7 cellular contexts compared by ENCODE assay signal in genomic region chr1:153610334-153611023, GRCh38. TPM values are rescaled to one million over a fixed set of nuclear protein-coding genes. Genes with fewer than 3 reads are reported as not detected.
DNase-seq lines count a peak whose midpoint lies in the region; ATAC-seq and TF ChIP-seq lines count a peak whose summit lies in the region.
"Had no signal": no experiment of that assay in that cellular context is flagged by ENCODE, and none has a peak within 500 bp of the region (broad histone marks: within the 10 kb centered on the region; RNA-seq: fewer than 3 reads in every experiment).

No MANE protein-coding gene starts in this region.

- H3K9ac ChIP-seq in skeletal muscle satellite cell (ENCODE audit: low read depth, low read length): peak overlapping the region; percentile 90

- DNase-seq in MG63 (peak; percentile 82), endothelial cell (ENCODE audit: low spot score) (no peak), NCI-H2196 (lab: John Stamatoyannopoulos, UW; ENCODE audit: unreplicated experiment) (no peak)
- no peak for DNase-seq in activated T-helper 2 cell treated with anti-CD3 and anti-CD28 coated beads, Interferon-gamma antibody, Interleukin-2, Interleukin-4, amounts not matched to agents 10 μg/mL and 5 μg/mL and 100 μg/mL, durations not matched to agents 14 hours and 24 hours and 36 hours (ENCODE audit: low spot score)
- DNase-seq: NCI-H774 had no signal

- no peaks in the 10 kb centered on the region for H3K27me3 ChIP-seq in MG63
- H3K27me3 ChIP-seq in skeletal muscle satellite cell (ENCODE audit: control insufficient read depth, insufficient read depth, low read length): no peaks in the 10 kb centered on the region

- peaks cover 56% of the 10 kb centered on the region for H3K4me1 Mint-ChIP-seq in endothelial cell (ENCODE audit: unreplicated experiment)
- H3K4me1 Mint-ChIP-seq in activated T-helper 2 cell treated with anti-CD3 and anti-CD28 coated beads, Interferon-gamma antibody, Interleukin-2, Interleukin-4, amounts not matched to agents 10 μg/mL and 5 μg/mL and 100 μg/mL, durations not matched to agents 14 hours and 24 hours and 36 hours (ENCODE audit: low read depth): no peaks in the 10 kb centered on the region

- peak overlapping the region; percentile 94 for H3K4me2 ChIP-seq in skeletal muscle satellite cell (ENCODE audit: low read length)

- intact Hi-C loops in activated T-helper 2 cell treated with anti-CD3 and anti-CD28 coated beads, Interferon-gamma antibody, Interleukin-2, Interleukin-4, amounts not matched to agents 10 μg/mL and 5 μg/mL and 100 μg/mL, durations not matched to agents 14 hours and 24 hours and 36 hours (cut with micrococcal nuclease): no loop called here

- H3K9me3 Mint-ChIP-seq in endothelial cell (ENCODE audit: unreplicated experiment): no peaks in the 10 kb centered on the region
- no peaks in the 10 kb centered on the region for H3K9me3 Mint-ChIP-seq in activated T-helper 2 cell treated with anti-CD3 and anti-CD28 coated beads, Interferon-gamma antibody, Interleukin-2, Interleukin-4, amounts not matched to agents 10 μg/mL and 5 μg/mL and 100 μg/mL, durations not matched to agents 14 hours and 24 hours and 36 hours

- no peak overlapping the region for H3K4me3 Mint-ChIP-seq in endothelial cell (ENCODE audit: unreplicated experiment)
- no peak overlapping the region for H3K4me3 Mint-ChIP-seq in activated T-helper 2 cell treated with anti-CD3 and anti-CD28 coated beads, Interferon-gamma antibody, Interleukin-2, Interleukin-4, amounts not matched to agents 10 μg/mL and 5 μg/mL and 100 μg/mL, durations not matched to agents 14 hours and 24 hours and 36 hours (ENCODE audit: low read depth)

- no peak for ATAC-seq in GM18870 (IDR thresholded peaks at IDR 0.05; ENCODE audit: unreplicated experiment)

- peak overlapping the region; percentile 25 for H3K4me3 ChIP-seq in MG63
- H3K4me3 ChIP-seq in skeletal muscle satellite cell (ENCODE audit: low read length): peak overlapping the region; percentile 92

- H3K9me3 ChIP-seq in MG63 (no peaks in the 10 kb centered on the region), skeletal muscle satellite cell (replicated peaks; ENCODE audit: low read length) (no peaks in the 10 kb centered on the region)

- H3K27me3 Mint-ChIP-seq in endothelial cell (ENCODE audit: unreplicated experiment): peaks cover 15% of the 10 kb centered on the region
- no peaks in the 10 kb centered on the region for H3K27me3 Mint-ChIP-seq in activated T-helper 2 cell treated with anti-CD3 and anti-CD28 coated beads, Interferon-gamma antibody, Interleukin-2, Interleukin-4, amounts not matched to agents 10 μg/mL and 5 μg/mL and 100 μg/mL, durations not matched to agents 14 hours and 24 hours and 36 hours (ENCODE audit: low read depth)

- peaks cover 42% of the 10 kb centered on the region for H3K36me3 ChIP-seq in MG63
- H3K36me3 ChIP-seq in skeletal muscle satellite cell (ENCODE audit: insufficient read depth, low read length): peaks cover 37% of the 10 kb centered on the region

- TF ChIP-seq CTCF in endothelial cell (IDR thresholded peaks at IDR 0.05; ENCODE audit: unreplicated experiment): no peak

- H3K36me3 Mint-ChIP-seq in endothelial cell (ENCODE audit: low read depth, unreplicated experiment): peaks cover 11% of the 10 kb centered on the region
- no peaks in the 10 kb centered on the region for H3K36me3 Mint-ChIP-seq in activated T-helper 2 cell treated with anti-CD3 and anti-CD28 coated beads, Interferon-gamma antibody, Interleukin-2, Interleukin-4, amounts not matched to agents 10 μg/mL and 5 μg/mL and 100 μg/mL, durations not matched to agents 14 hours and 24 hours and 36 hours (ENCODE audit: low read depth)

- peak overlapping the region; percentile 100 for H3K27ac Mint-ChIP-seq in endothelial cell (ENCODE audit: unreplicated experiment)
- no peak overlapping the region for H3K27ac Mint-ChIP-seq in activated T-helper 2 cell treated with anti-CD3 and anti-CD28 coated beads, Interferon-gamma antibody, Interleukin-2, Interleukin-4, amounts not matched to agents 10 μg/mL and 5 μg/mL and 100 μg/mL, durations not matched to agents 14 hours and 24 hours and 36 hours

- H3K4me1 ChIP-seq in skeletal muscle satellite cell (ENCODE audit: control insufficient read depth, insufficient read depth, low read length): peaks cover 42% of the 10 kb centered on the region

RNA-seq across cellular contexts. Expression of gene S100A16, which starts 2.5 kb away (rescaled TPM):
- total RNA-seq in MG63 (2014; rRNA removed; shearing (Covaris generic); ENCODE audit: low replicate concordance): 315 and 318 TPM in 2 replicates
- total RNA-seq in endothelial cell (ENCODE audit: unreplicated experiment): 363 TPM
- total RNA-seq in skeletal muscle satellite cell (2012; rRNA removed): 654 and 681 TPM in 2 replicates
- total RNA-seq in activated T-helper 2 cell treated with anti-CD3 and anti-CD28 coated beads, Interferon-gamma antibody, Interleukin-2, Interleukin-4, amounts not matched to agents 10 μg/mL and 5 μg/mL and 100 μg/mL, durations not matched to agents 14 hours and 24 hours and 36 hours: not detected in 2 replicates

RNA-seq across cellular contexts. Expression of gene S100A14, which starts 5.6 kb away (rescaled TPM):
- 1.3 TPM in 1 of 2 replicates, not detected in the other for total RNA-seq in MG63 (2014; rRNA removed; shearing (Covaris generic); ENCODE audit: low replicate concordance)
- total RNA-seq in endothelial cell (ENCODE audit: unreplicated experiment): not detected
- 0.76 and 0.87 TPM in 2 replicates for total RNA-seq in skeletal muscle satellite cell (2012; rRNA removed)
- total RNA-seq in activated T-helper 2 cell treated with anti-CD3 and anti-CD28 coated beads, Interferon-gamma antibody, Interleukin-2, Interleukin-4, amounts not matched to agents 10 μg/mL and 5 μg/mL and 100 μg/mL, durations not matched to agents 14 hours and 24 hours and 36 hours: not detected in 2 replicates

RNA-seq across cellular contexts. Expression of gene S100A13, which starts 16.8 kb away (rescaled TPM):
- 128 and 143 TPM in 2 replicates for total RNA-seq in MG63 (2014; rRNA removed; shearing (Covaris generic); ENCODE audit: low replicate concordance)
- total RNA-seq in endothelial cell (ENCODE audit: unreplicated experiment): 152 TPM
- 109 and 142 TPM in 2 replicates for total RNA-seq in skeletal muscle satellite cell (2012; rRNA removed)
- total RNA-seq in activated T-helper 2 cell treated with anti-CD3 and anti-CD28 coated beads, Interferon-gamma antibody, Interleukin-2, Interleukin-4, amounts not matched to agents 10 μg/mL and 5 μg/mL and 100 μg/mL, durations not matched to agents 14 hours and 24 hours and 36 hours: 3.9 and 4.0 TPM in 2 replicates

RNA-seq across cellular contexts. Expression of gene S100A1, which starts 17.8 kb away (rescaled TPM):
- total RNA-seq in MG63 (2014; rRNA removed; shearing (Covaris generic); ENCODE audit: low replicate concordance): 0.99 TPM in 1 of 2 replicates, not detected in the other
- total RNA-seq in endothelial cell (ENCODE audit: unreplicated experiment): not detected
- not detected in 2 replicates for total RNA-seq in skeletal muscle satellite cell (2012; rRNA removed)
- not detected in 2 replicates for total RNA-seq in activated T-helper 2 cell treated with anti-CD3 and anti-CD28 coated beads, Interferon-gamma antibody, Interleukin-2, Interleukin-4, amounts not matched to agents 10 μg/mL and 5 μg/mL and 100 μg/mL, durations not matched to agents 14 hours and 24 hours and 36 hours

RNA-seq across cellular contexts. Expression of gene CHTOP, which starts 23.4 kb away (rescaled TPM):
- 61.0 and 72.4 TPM in 2 replicates for total RNA-seq in MG63 (2014; rRNA removed; shearing (Covaris generic); ENCODE audit: low replicate concordance)
- total RNA-seq in endothelial cell (ENCODE audit: unreplicated experiment): 59.3 TPM
- total RNA-seq in skeletal muscle satellite cell (2012; rRNA removed): 30.7 and 33.4 TPM in 2 replicates
- 94.6 and 98.7 TPM in 2 replicates for total RNA-seq in activated T-helper 2 cell treated with anti-CD3 and anti-CD28 coated beads, Interferon-gamma antibody, Interleukin-2, Interleukin-4, amounts not matched to agents 10 μg/mL and 5 μg/mL and 100 μg/mL, durations not matched to agents 14 hours and 24 hours and 36 hours

Comparison
In these comparisons a context has a peak if more than half of its experiments do, and no peak if none do; other contexts are left out.
1. RNA of gene S100A16, which starts 2.5 kb away (total RNA-seq): 363 TPM in endothelial cell (single experiment) and 315 to 318 TPM in MG63; not detected in activated T-helper 2 cell treated with anti-CD3 and anti-CD28 coated beads, Interferon-gamma antibody, Interleukin-2, Interleukin-4, amounts not matched to agents 10 μg/mL and 5 μg/mL and 100 μg/mL, durations not matched to agents 14 hours and 24 hours and 36 hours; every median in the first group is over 100 times any median in the second.
2. RNA of gene S100A13, which starts 16.8 kb away (total RNA-seq): 152 TPM in endothelial cell (single experiment) and 128 to 143 TPM in MG63; 3.9 to 4.0 TPM in activated T-helper 2 cell treated with anti-CD3 and anti-CD28 coated beads, Interferon-gamma antibody, Interleukin-2, Interleukin-4, amounts not matched to agents 10 μg/mL and 5 μg/mL and 100 μg/mL, durations not matched to agents 14 hours and 24 hours and 36 hours; every median in the first group is over 10 times any median in the second.